Comparison of ENCODE assay signal across 7 cellular contexts in the genomic region with DNA sequence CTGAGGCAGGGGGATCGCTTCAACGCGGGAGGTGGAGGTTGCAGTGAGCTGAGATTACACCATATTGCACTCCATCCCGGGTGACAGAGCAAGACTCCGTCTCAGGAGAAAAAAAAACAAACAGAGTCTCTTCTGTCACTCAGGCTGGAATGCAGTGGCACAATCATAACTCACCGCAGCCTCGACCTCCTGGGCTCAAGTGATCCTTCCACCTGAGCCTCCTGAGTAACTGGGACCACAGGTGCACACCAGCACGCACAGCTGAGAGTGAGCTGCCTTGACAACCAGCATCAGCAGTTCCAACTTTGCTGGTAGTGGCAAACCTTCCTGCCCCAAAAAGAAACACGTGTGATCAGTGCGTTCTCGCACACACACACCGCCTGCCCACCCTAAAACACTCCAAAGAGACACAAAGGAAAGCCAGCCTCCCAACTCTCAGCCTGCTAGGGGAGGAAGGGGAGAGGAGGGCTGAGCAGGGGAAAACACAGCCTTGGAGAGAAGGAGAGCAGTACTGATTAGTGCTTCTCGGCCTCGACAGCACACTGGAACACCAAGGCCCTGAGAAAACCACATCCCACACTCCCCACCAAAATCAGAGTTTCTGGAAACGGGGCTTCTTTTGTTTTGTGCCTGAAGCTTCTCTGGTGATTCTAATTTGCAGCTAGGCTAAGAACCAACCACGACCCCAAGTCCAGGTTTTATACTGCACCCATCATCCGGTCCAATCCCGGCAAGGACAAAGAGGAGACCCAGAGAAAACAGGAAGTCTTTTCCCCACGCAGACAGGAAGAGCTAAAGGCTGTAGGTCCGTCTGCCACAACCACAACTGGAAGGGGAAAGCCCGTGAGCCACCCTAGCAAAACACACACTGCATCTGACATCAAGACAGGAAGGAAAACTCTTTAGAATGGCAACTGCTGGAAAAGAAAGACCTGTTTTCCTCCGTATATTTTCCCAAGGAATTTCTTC. TPM values are rescaled to one million over a fixed set of nuclear protein-coding genes. Genes with fewer than 3 reads are reported as not detected.
A peak's percentile ranks its signal among the peaks of the same experiment; 100 is the strongest.
DNase-seq lines count a peak whose midpoint lies in the region; ATAC-seq and TF ChIP-seq lines count a peak whose summit lies in the region.

No MANE protein-coding gene starts in this region.

- no peaks in the 10 kb centered on the region for H3K9me2 ChIP-seq in SK-N-SH

- DNase-seq in SK-N-SH (no peak), suprapubic skin (ENCODE audit: low spot score in 2 of 2) (no peak)
- DNase-seq in central memory CD4-positive, alpha-beta T cell = peak; percentile 15

- H3K36me3 ChIP-seq in SK-N-SH (replicated peaks in 1 of 2; ENCODE audit: control insufficient read depth in 1 of 2, insufficient read depth in 2 of 2, low read length in 1 of 2) (peaks cover 0 to 10% of the 10 kb centered on the region in 2 experiments), mesodermal cell (ENCODE audit: control insufficient read depth, insufficient read depth, low read length) (peaks cover 12% of the 10 kb centered on the region), suprapubic skin (peaks cover 8% of the 10 kb centered on the region)

- H4K20me1 ChIP-seq in SK-N-SH (ENCODE audit: insufficient read depth) = peaks cover 27% of the 10 kb centered on the region

- TF ChIP-seq EP300 in SK-N-SH (IDR thresholded peaks at IDR 0.05; ENCODE audit: borderline replicate concordance in 1 of 2, low read depth in 1 of 2, low read length in 1 of 2) (no peak), suprapubic skin (IDR thresholded peaks at IDR 0.05) (no peak)

- no peaks in the 10 kb centered on the region for H3K27me3 ChIP-seq in SK-N-SH (ENCODE audit: insufficient read depth)
- no peaks in the 10 kb centered on the region for H3K27me3 ChIP-seq in suprapubic skin

- CTCF ChIA-PET in SK-N-SH (lab: Yijun Ruan, JAX) = interaction anchor here (0.8 to 2.7 kb wide), 9 partner anchors 9 to 94 kb away, joined by 3 to 13 read pairs (median 4); no protein-coding TSS in a partner anchor

- POLR2A ChIA-PET in SK-N-SH (lab: Yijun Ruan, JAX) = interaction anchor here (1.0 to 1.2 kb wide), 2 partner anchors 11 to 27 kb away, joined by 3 read pairs; no protein-coding TSS in a partner anchor

- peak; percentile 56 for ATAC-seq in GM21619 (IDR thresholded peaks at IDR 0.05; ENCODE audit: unreplicated experiment)
- no peak for ATAC-seq in HG03039 (IDR thresholded peaks at IDR 0.05; ENCODE audit: unreplicated experiment)
- no peak for ATAC-seq in GM21390 (IDR thresholded peaks at IDR 0.05; ENCODE audit: unreplicated experiment)

- H3K4me3 ChIP-seq in SK-N-SH (ENCODE audit: low read depth in 2 of 2, low read length in 1 of 2) (peak overlapping the region in 1 of 2 experiments; percentile 38; a peak in 2 of 4 replicates), mesodermal cell (ENCODE audit: extremely low read depth, insufficient read depth, low read length, poor library complexity, severe bottlenecking) (no peak overlapping the region), suprapubic skin (peak overlapping the region; percentile 32)

- H3K27ac ChIP-seq in SK-N-SH (ENCODE audit: low read depth in 2 of 2, low read length in 1 of 2) (peak overlapping the region; percentile 92 to 95), mesodermal cell (ENCODE audit: low read depth, low read length, severe bottlenecking) (peak overlapping the region; percentile 85), suprapubic skin (peak overlapping the region; percentile 95)

- H3K9me3 ChIP-seq in SK-N-SH (no peaks in the 10 kb centered on the region), mesodermal cell (ENCODE audit: control insufficient read depth, low read length) (no peaks in the 10 kb centered on the region), suprapubic skin (no peaks in the 10 kb centered on the region)

- peaks cover 84% of the 10 kb centered on the region for H3K79me2 ChIP-seq in SK-N-SH (ENCODE audit: insufficient read depth)

- no peak for TF ChIP-seq RAD21 in SK-N-SH (IDR thresholded peaks at IDR 0.05; ENCODE audit: low read length)

- H3K4me1 ChIP-seq in SK-N-SH (ENCODE audit: control insufficient read depth in 1 of 2, insufficient read depth in 2 of 2, low read depth in 1 of 2, low read length in 1 of 2) = peaks cover 40 to 65% of the 10 kb centered on the region in 2 experiments
- H3K4me1 ChIP-seq in mesodermal cell (ENCODE audit: control insufficient read depth, insufficient read depth, low read length, poor library complexity, severe bottlenecking) = peaks cover 30% of the 10 kb centered on the region
- H3K4me1 ChIP-seq in suprapubic skin = peaks cover 70% of the 10 kb centered on the region

- no peak overlapping the region for H2AFZ ChIP-seq in SK-N-SH (ENCODE audit: low read depth)

- no peak for TF ChIP-seq POLR2A in suprapubic skin (IDR thresholded peaks at IDR 0.05)

- peak overlapping the region; percentile 51; the same call in 1 of the 2 replicates for H3K9ac ChIP-seq in SK-N-SH

- TF ChIP-seq CTCF in SK-N-SH (IDR thresholded peaks at IDR 0.05) (no peak), suprapubic skin (IDR thresholded peaks at IDR 0.05) (no peak)

- peaks cover 34% of the 10 kb centered on the region for H3F3A ChIP-seq in SK-N-SH (replicated peaks; ENCODE audit: insufficient read depth)

- 71% methylated on average over 22 of the region's 22 CpGs for WGBS in SK-N-SH (ENCODE audit: low lambda C conversion rate)
- WGBS in mesodermal cell (ENCODE audit: insufficient coverage in 2 of 2), 2 experiments = 92% methylated on average over 14 to 20 of the region's 22 CpGs
- 48% methylated on average over 19 of the region's 22 CpGs for WGBS in suprapubic skin

- H3K4me2 ChIP-seq in SK-N-SH = peak overlapping the region; percentile 75

TF ChIP-seq in SK-N-SH, 30 proteins besides CTCF, POLR2A, EP300 and RAD21:
- TF ChIP-seq GABPA (IDR thresholded peaks at IDR 0.05; ENCODE audit: low read depth) (peak; percentile 30; the same call in 1 of the 2 replicates), EZH2phosphoT487 (IDR thresholded peaks at IDR 0.05; ENCODE audit: borderline replicate concordance, low read depth) (no peak)

RNA-seq across cellular contexts. Expression of gene ZCCHC14, which starts 28.8 kb away (rescaled TPM):
- polyA plus RNA-seq in SK-N-SH (2012; rRNA removed) = 5.6 and 5.7 TPM in 2 replicates
- polyA plus RNA-seq in SK-N-SH (2012; cell fraction: cytosol; rRNA removed) = 5.4 and 5.9 TPM in 2 replicates
- polyA plus RNA-seq in SK-N-SH (2012; cell fraction: nucleus; rRNA removed) = 22.8 and 27.5 TPM in 2 replicates
- polyA plus RNA-seq in mesodermal cell (2013, experiment 1 of 2) = 21.6 TPM
- 18.5 TPM for polyA plus RNA-seq in mesodermal cell (2013, experiment 2 of 2)
- total RNA-seq in suprapubic skin = 10 to 100 TPM; 21.8 to 64.0 (median 28.8) TPM
